In the genomic region with DNA sequence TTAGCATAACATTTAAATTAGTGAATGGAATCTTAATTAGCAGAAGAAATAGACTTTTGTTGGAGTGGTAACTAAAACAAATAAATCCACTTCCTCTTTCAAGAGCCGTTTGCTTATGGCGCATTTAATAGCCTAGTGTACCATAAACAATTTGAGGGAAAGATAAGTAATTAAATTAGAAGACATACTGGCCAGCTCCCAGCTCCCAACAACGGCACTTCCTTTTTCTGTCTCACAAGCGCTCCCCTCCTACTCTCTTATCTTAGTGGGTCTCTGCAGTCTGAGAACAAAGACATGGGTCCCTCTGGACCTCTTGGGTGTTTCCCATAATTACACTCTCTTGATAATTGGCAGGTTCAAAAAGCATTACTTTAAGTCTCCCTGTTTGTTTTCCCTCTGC, we compare ENCODE assay signal across 18 cellular contexts.
DNase-seq lines count a peak whose midpoint lies in the region; ATAC-seq and TF ChIP-seq lines count a peak whose summit lies in the region.
"Had no signal": no experiment of that assay in that cellular context is flagged by ENCODE, and none has a peak within 500 bp of the region (broad histone marks: within the 10 kb centered on the region; RNA-seq: fewer than 3 reads in every experiment).

No MANE protein-coding gene starts in this region.

- H3K4me1 ChIP-seq in heart right ventricle (peaks cover 0 to 21% (median 5%) of the 10 kb centered on the region in 9 donors), mesendoderm (ENCODE audit: control insufficient read depth, low read depth, low read length) (no peaks in the 10 kb centered on the region), transverse colon (peaks cover 0 to 11% (median 2%) of the 10 kb centered on the region in 4 donors)
- H3K4me1 ChIP-seq: gastrocnemius medialis had no signal

- H3K36me3 ChIP-seq in heart right ventricle (no peaks in the 10 kb centered on the region), mesendoderm (ENCODE audit: control insufficient read depth, insufficient read depth, low read length) (no peaks in the 10 kb centered on the region), transverse colon (no peaks in the 10 kb centered on the region)
- H3K36me3 ChIP-seq: gastrocnemius medialis had no signal

- H3K18ac ChIP-seq in mesendoderm (ENCODE audit: low read length) = no peak overlapping the region

- no peak overlapping the region for H3K23ac ChIP-seq in mesendoderm (ENCODE audit: low read length)

- H3K27ac ChIP-seq in heart right ventricle = peak overlapping the region in 1 of 10 donors; percentile 27
- H3K27ac ChIP-seq in mesendoderm (ENCODE audit: low read depth, low read length) = no peak overlapping the region
- no peak overlapping the region for H3K27ac ChIP-seq in transverse colon
- H3K27ac ChIP-seq: C4-2B, gastrocnemius medialis, HL-60 had no signal

- no peak overlapping the region for H4K5ac ChIP-seq in mesendoderm (ENCODE audit: low read length)

- no peak for DNase-seq in heart right ventricle
- DNase-seq in cardiac septum (ENCODE audit: low spot score) = no peak
- peak; percentile 40 for DNase-seq in NCI-H146 (lab: John Stamatoyannopoulos, UW)
- peak; percentile 2 for DNase-seq in NOMO-1 treated with dmso at 0.1 percent for 144 hours (lab: John Stamatoyannopoulos, UW; ENCODE audit: unreplicated experiment)
- DNase-seq in mesendoderm = no peak
- no peak for DNase-seq in transverse colon
- DNase-seq in NCI-H1930 (lab: John Stamatoyannopoulos, UW) = no peak
- DNase-seq: activated CD4-positive, alpha-beta T cell treated with anti-CD3 and anti-CD28 coated beads, Interleukin-2, amount 10 ng/mL, durations not matched to agents 24 days and 14 days; activated naive CD8-positive, alpha-beta T cell treated with anti-CD3 and anti-CD28 coated beads, Interleukin-2, amount 10 ng/mL, durations not matched to agents 7 days and 5 days; effector CD8-positive, alpha-beta T cell; gastrocnemius medialis; mammary epithelial cell; NCI-H226 had no signal

- 28 to 29% methylated on average over 4 of the region's 4 CpGs for WGBS in heart right ventricle, 2 donors
- WGBS in mesendoderm (ENCODE audit: extremely low coverage, insufficient coverage, low lambda C conversion rate) = no CpG with 5 or more reads among the region's 4 CpGs
- 7 to 16% methylated on average over 4 of the region's 4 CpGs for WGBS in transverse colon (ENCODE audit: low coverage in 1 of 2), 2 donors

- H2BK15ac ChIP-seq in mesendoderm (replicated peaks; ENCODE audit: low read depth) = no peak overlapping the region

- ATAC-seq in heart right ventricle = peak in 6 of 8 donors; percentile 38 to 73 (median 58)
- ATAC-seq in HG02610 (IDR thresholded peaks at IDR 0.05; ENCODE audit: unreplicated experiment) = no peak
- ATAC-seq: activated T-helper 17 cell treated with anti-CD3 and anti-CD28 coated beads, Interleukin-2, amount 50 U/mL, for 72 hours; esophagus mucosa; gastrocnemius medialis had no signal

- no peak for TF ChIP-seq POLR2A in transverse colon (IDR thresholded peaks at IDR 0.05)

- no peaks in the 10 kb centered on the region for H3K79me1 ChIP-seq in mesendoderm (ENCODE audit: low read length)

- H2AK5ac ChIP-seq in mesendoderm (ENCODE audit: low read length) = no peak overlapping the region

- H3K27me3 ChIP-seq in heart right ventricle = peaks cover 0 to 11% (median 0%) of the 10 kb centered on the region in 7 donors
- no peaks in the 10 kb centered on the region for H3K27me3 ChIP-seq in mesendoderm (ENCODE audit: insufficient read depth, low read length, poor library complexity)
- H3K27me3 ChIP-seq in transverse colon = no peaks in the 10 kb centered on the region
- H3K27me3 ChIP-seq: gastrocnemius medialis had no signal

- TF ChIP-seq CTCF in heart right ventricle (IDR thresholded peaks at IDR 0.05) = no peak
- no peak for TF ChIP-seq CTCF in transverse colon (IDR thresholded peaks at IDR 0.05)

- H3K9me3 ChIP-seq in heart right ventricle (no peaks in the 10 kb centered on the region), transverse colon (no peaks in the 10 kb centered on the region)
- H3K9me3 ChIP-seq: gastrocnemius medialis had no signal

- H3K4me3 ChIP-seq in heart right ventricle = no peak overlapping the region
- no peak overlapping the region for H3K4me3 ChIP-seq in mesendoderm (ENCODE audit: low read length)
- no peak overlapping the region for H3K4me3 ChIP-seq in transverse colon
- H3K4me3 ChIP-seq: gastrocnemius medialis had no signal

- no peak overlapping the region for H3K9ac ChIP-seq in mesendoderm (ENCODE audit: low read length)

- intact Hi-C loops in heart right ventricle (cut with DNase I) (no loop called here), cardiac septum (cut with DNase I) (no loop called here), transverse colon (cut with DNase I; ENCODE audit: low total_unique reads) (loop anchor here (5.0 kb wide), 1 partner anchor 1361 kb away; no protein-coding TSS in a partner anchor)

- H3K4me2 ChIP-seq in mesendoderm (ENCODE audit: low read length) = no peak overlapping the region

- no peak overlapping the region for H3K56ac ChIP-seq in mesendoderm (ENCODE audit: low read length)

- in situ Hi-C loops in transverse colon (cut with MboI; ENCODE audit: low pct_ligation_motif_present in 1 of 4, low pct_unique_long_range_greater_than_20kb in 1 of 4, low sequenced_read_pairs in 3 of 4) = no loop called here

- H3K79me2 ChIP-seq in mesendoderm (ENCODE audit: control insufficient read depth, insufficient read depth, low read length) = no peaks in the 10 kb centered on the region

- no peak overlapping the region for H4K8ac ChIP-seq in mesendoderm (ENCODE audit: low read depth, low read length)

- H2BK5ac ChIP-seq in mesendoderm (ENCODE audit: low read length) = no peak overlapping the region

- H3K4ac ChIP-seq in mesendoderm (ENCODE audit: low read depth, low read length) = no peak overlapping the region

- TF ChIP-seq EP300 in transverse colon (IDR thresholded peaks at IDR 0.05; ENCODE audit: low read depth) = no peak

- no peak overlapping the region for H2BK120ac ChIP-seq in mesendoderm (ENCODE audit: low read depth, low read length)

Comparison
In these comparisons a context has a peak if more than half of its experiments do, and no peak if none do; other contexts are left out.
1. DNase-seq: peak in NCI-H146 (single experiment) and NOMO-1 treated with dmso at 0.1 percent for 144 hours (single experiment); none in heart right ventricle (0 of 2), cardiac septum (single experiment), mesendoderm (single experiment), transverse colon (single experiment) and NCI-H1930 (0 of 2).